In genomic region chr1:23601968-23602876, GRCh38 we compare ENCODE assay signal across 1 cellular context.
TF ChIP-seq lines count a peak whose summit lies in the region.

No MANE protein-coding gene starts in this region.

TF ChIP-seq in SK-N-SH, 30 proteins besides CTCF, POLR2A, EP300 and RAD21 (continued from another document):
- TF ChIP-seq, protein P1, sequence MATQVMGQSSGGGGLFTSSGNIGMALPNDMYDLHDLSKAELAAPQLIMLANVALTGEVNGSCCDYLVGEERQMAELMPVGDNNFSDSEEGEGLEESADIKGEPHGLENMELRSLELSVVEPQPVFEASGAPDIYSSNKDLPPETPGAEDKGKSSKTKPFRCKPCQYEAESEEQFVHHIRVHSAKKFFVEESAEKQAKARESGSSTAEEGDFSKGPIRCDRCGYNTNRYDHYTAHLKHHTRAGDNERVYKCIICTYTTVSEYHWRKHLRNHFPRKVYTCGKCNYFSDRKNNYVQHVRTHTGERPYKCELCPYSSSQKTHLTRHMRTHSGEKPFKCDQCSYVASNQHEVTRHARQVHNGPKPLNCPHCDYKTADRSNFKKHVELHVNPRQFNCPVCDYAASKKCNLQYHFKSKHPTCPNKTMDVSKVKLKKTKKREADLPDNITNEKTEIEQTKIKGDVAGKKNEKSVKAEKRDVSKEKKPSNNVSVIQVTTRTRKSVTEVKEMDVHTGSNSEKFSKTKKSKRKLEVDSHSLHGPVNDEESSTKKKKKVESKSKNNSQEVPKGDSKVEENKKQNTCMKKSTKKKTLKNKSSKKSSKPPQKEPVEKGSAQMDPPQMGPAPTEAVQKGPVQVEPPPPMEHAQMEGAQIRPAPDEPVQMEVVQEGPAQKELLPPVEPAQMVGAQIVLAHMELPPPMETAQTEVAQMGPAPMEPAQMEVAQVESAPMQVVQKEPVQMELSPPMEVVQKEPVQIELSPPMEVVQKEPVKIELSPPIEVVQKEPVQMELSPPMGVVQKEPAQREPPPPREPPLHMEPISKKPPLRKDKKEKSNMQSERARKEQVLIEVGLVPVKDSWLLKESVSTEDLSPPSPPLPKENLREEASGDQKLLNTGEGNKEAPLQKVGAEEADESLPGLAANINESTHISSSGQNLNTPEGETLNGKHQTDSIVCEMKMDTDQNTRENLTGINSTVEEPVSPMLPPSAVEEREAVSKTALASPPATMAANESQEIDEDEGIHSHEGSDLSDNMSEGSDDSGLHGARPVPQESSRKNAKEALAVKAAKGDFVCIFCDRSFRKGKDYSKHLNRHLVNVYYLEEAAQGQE (IDR thresholded peaks at IDR 0.05; ENCODE audit: low read depth, low read length): no peak
- TF ChIP-seq USF1 (IDR thresholded peaks at IDR 0.05; ENCODE audit: borderline replicate concordance, low read depth) (no peak), FOSL2 (IDR thresholded peaks at IDR 0.05; ENCODE audit: borderline replicate concordance, low read depth) (no peak), ELF1 (IDR thresholded peaks at IDR 0.05) (no peak), POLR2AphosphoS5 (IDR thresholded peaks at IDR 0.05; ENCODE audit: low read depth, low read length) (no peak), NFIC (IDR thresholded peaks at IDR 0.05; ENCODE audit: borderline replicate concordance) (no peak)
